9 cellular contexts compared by ENCODE assay signal in genomic region chr6:134035823-134036296, GRCh38. TPM values are rescaled to one million over a fixed set of nuclear protein-coding genes. Genes with fewer than 3 reads are reported as not detected.
DNase-seq lines count a peak whose midpoint lies in the region; ATAC-seq, FAIRE-seq and TF ChIP-seq lines count a peak whose summit lies in the region.
"Had no signal": no experiment of that assay in that cellular context is flagged by ENCODE, and none has a peak within 500 bp of the region (broad histone marks: within the 10 kb centered on the region; RNA-seq: fewer than 3 reads in every experiment).

No MANE protein-coding gene starts in this region.

- no peak overlapping the region for H2AFZ ChIP-seq in astrocyte (ENCODE audit: low read depth, low read length)

- TF ChIP-seq CTCF in activated CD8-positive, alpha-beta T cell treated with anti-CD3 and anti-CD28 coated beads for 36 hours (IDR thresholded peaks at IDR 0.05), result no peak
- TF ChIP-seq CTCF in astrocyte (IDR thresholded peaks at IDR 0.05; ENCODE audit: insufficient read depth, low read depth, low read length) (no peak), natural killer cell (IDR thresholded peaks at IDR 0.05) (no peak), testis (IDR thresholded peaks at IDR 0.05) (no peak)

- TF ChIP-seq POLR2A in testis (IDR thresholded peaks at IDR 0.05), result no peak

- peak; percentile 22 for DNase-seq in activated CD8-positive, alpha-beta T cell treated with anti-CD3 and anti-CD28 coated beads for 36 hours
- no peak for DNase-seq in activated CD8-positive, alpha-beta T cell treated with anti-CD3 and anti-CD28 coated beads, Interleukin-2, amount 10 ng/mL, durations not matched to agents 7 days and 5 days
- DNase-seq in NCI-H146 treated with DMSO at 0.1 percent for 48 hours (lab: John Stamatoyannopoulos, UW; ENCODE audit: unreplicated experiment) (peak; percentile 99), astrocyte (ENCODE audit: low read depth) (peak; percentile 91), natural killer cell (no peak), testis (no peak)

- H3K4me1 ChIP-seq in astrocyte (ENCODE audit: insufficient read depth, low read length), result peaks cover 24% of the 10 kb centered on the region
- H3K4me1 ChIP-seq in testis, result no peaks in the 10 kb centered on the region

- POLR2A ChIA-PET in activated CD8-positive, alpha-beta T cell treated with anti-CD3 and anti-CD28 coated beads for 36 hours (lab: Charles Lee), result no interaction called here
- POLR2A ChIA-PET in activated CD8-positive, alpha-beta T cell treated with anti-CD3 and anti-CD28 coated beads, Interleukin-2, amount 10 ng/mL, durations not matched to agents 7 days and 5 days (lab: Charles Lee), result no interaction called here

- CTCF ChIA-PET in activated CD8-positive, alpha-beta T cell treated with anti-CD3 and anti-CD28 coated beads for 36 hours (lab: Charles Lee), result interaction anchor here (0.9 to 1.1 kb wide), 3 partner anchors 14 to 63 kb away, joined by 3 to 4 read pairs (median 3); no protein-coding TSS in a partner anchor
- CTCF ChIA-PET in activated CD8-positive, alpha-beta T cell treated with anti-CD3 and anti-CD28 coated beads, Interleukin-2, amount 10 ng/mL, durations not matched to agents 7 days and 5 days (lab: Charles Lee), result interaction anchor here (1.2 kb wide), 1 partner anchor 28 kb away, joined by 4 read pairs; no protein-coding TSS in a partner anchor

- no peaks in the 10 kb centered on the region for H3K27me3 Mint-ChIP-seq in activated CD8-positive, alpha-beta T cell treated with anti-CD3 and anti-CD28 coated beads for 36 hours
- peaks cover 8% of the 10 kb centered on the region for H3K27me3 Mint-ChIP-seq in activated CD8-positive, alpha-beta T cell treated with anti-CD3 and anti-CD28 coated beads, Interleukin-2, amount 10 ng/mL, durations not matched to agents 7 days and 5 days (ENCODE audit: low read depth)
- no peaks in the 10 kb centered on the region for H3K27me3 Mint-ChIP-seq in astrocyte (ENCODE audit: low read depth, unreplicated experiment)
- no peaks in the 10 kb centered on the region for H3K27me3 Mint-ChIP-seq in natural killer cell (ENCODE audit: low read depth in 2 of 2)
- H3K27me3 Mint-ChIP-seq: B cell had no signal

- no peak overlapping the region for H3K4me3 Mint-ChIP-seq in activated CD8-positive, alpha-beta T cell treated with anti-CD3 and anti-CD28 coated beads for 36 hours
- no peak overlapping the region for H3K4me3 Mint-ChIP-seq in activated CD8-positive, alpha-beta T cell treated with anti-CD3 and anti-CD28 coated beads, Interleukin-2, amount 10 ng/mL, durations not matched to agents 7 days and 5 days
- H3K4me3 Mint-ChIP-seq in astrocyte (ENCODE audit: unreplicated experiment) (no peak overlapping the region), natural killer cell (no peak overlapping the region)
- H3K4me3 Mint-ChIP-seq: B cell had no signal

- H3K4me2 ChIP-seq in astrocyte (ENCODE audit: low read length), result peak overlapping the region; percentile 43

- H3K36me3 Mint-ChIP-seq in activated CD8-positive, alpha-beta T cell treated with anti-CD3 and anti-CD28 coated beads for 36 hours (ENCODE audit: low read depth), result no peaks in the 10 kb centered on the region
- no peaks in the 10 kb centered on the region for H3K36me3 Mint-ChIP-seq in activated CD8-positive, alpha-beta T cell treated with anti-CD3 and anti-CD28 coated beads, Interleukin-2, amount 10 ng/mL, durations not matched to agents 7 days and 5 days (ENCODE audit: low read depth)
- H3K36me3 Mint-ChIP-seq in astrocyte (ENCODE audit: low read depth, unreplicated experiment), result peaks cover 2% of the 10 kb centered on the region
- no peaks in the 10 kb centered on the region for H3K36me3 Mint-ChIP-seq in natural killer cell

- no peaks in the 10 kb centered on the region for H4K20me1 ChIP-seq in astrocyte (ENCODE audit: insufficient read depth, low read length)

- H3K9ac ChIP-seq in astrocyte (ENCODE audit: low read length), result peak overlapping the region; percentile 18

- H3K27ac ChIP-seq in astrocyte (ENCODE audit: low read depth, low read length) (peak overlapping the region; percentile 39), testis (no peak overlapping the region)

- intact Hi-C loops in activated CD8-positive, alpha-beta T cell treated with anti-CD3 and anti-CD28 coated beads for 36 hours (cut with micrococcal nuclease), result no loop called here
- intact Hi-C loops in natural killer cell (cut with micrococcal nuclease) (no loop called here), testis (cut with DNase I; ENCODE audit: low total_unique reads) (no loop called here)

- H3K27ac Mint-ChIP-seq in activated CD8-positive, alpha-beta T cell treated with anti-CD3 and anti-CD28 coated beads for 36 hours, result no peak overlapping the region
- H3K27ac Mint-ChIP-seq in activated CD8-positive, alpha-beta T cell treated with anti-CD3 and anti-CD28 coated beads, Interleukin-2, amount 10 ng/mL, durations not matched to agents 7 days and 5 days, result no peak overlapping the region
- H3K27ac Mint-ChIP-seq in astrocyte (ENCODE audit: unreplicated experiment), result peak overlapping the region; percentile 55
- H3K27ac Mint-ChIP-seq in natural killer cell, result no peak overlapping the region
- H3K27ac Mint-ChIP-seq: B cell had no signal

- H3K4me1 Mint-ChIP-seq in activated CD8-positive, alpha-beta T cell treated with anti-CD3 and anti-CD28 coated beads for 36 hours (ENCODE audit: low read depth), result peaks cover 4% of the 10 kb centered on the region
- H3K4me1 Mint-ChIP-seq in activated CD8-positive, alpha-beta T cell treated with anti-CD3 and anti-CD28 coated beads, Interleukin-2, amount 10 ng/mL, durations not matched to agents 7 days and 5 days (ENCODE audit: low read depth), result peaks cover 30% of the 10 kb centered on the region
- peaks cover 24% of the 10 kb centered on the region for H3K4me1 Mint-ChIP-seq in astrocyte (ENCODE audit: low read depth, unreplicated experiment)
- peaks cover 9 to 19% of the 10 kb centered on the region in 2 donors for H3K4me1 Mint-ChIP-seq in natural killer cell
- H3K4me1 Mint-ChIP-seq: B cell had no signal

- no peaks in the 10 kb centered on the region for H3K9me3 Mint-ChIP-seq in activated CD8-positive, alpha-beta T cell treated with anti-CD3 and anti-CD28 coated beads for 36 hours
- no peaks in the 10 kb centered on the region for H3K9me3 Mint-ChIP-seq in activated CD8-positive, alpha-beta T cell treated with anti-CD3 and anti-CD28 coated beads, Interleukin-2, amount 10 ng/mL, durations not matched to agents 7 days and 5 days (ENCODE audit: insufficient read depth)
- no peaks in the 10 kb centered on the region for H3K9me3 Mint-ChIP-seq in astrocyte (ENCODE audit: unreplicated experiment)
- H3K9me3 Mint-ChIP-seq in natural killer cell, result no peaks in the 10 kb centered on the region

- no peaks in the 10 kb centered on the region for H3K9me3 ChIP-seq in astrocyte (ENCODE audit: insufficient read depth, low read depth, low read length)
- no peaks in the 10 kb centered on the region for H3K9me3 ChIP-seq in testis

- ATAC-seq in activated CD8-positive, alpha-beta T cell treated with anti-CD3 and anti-CD28 coated beads for 36 hours, result no peak
- no peak for ATAC-seq in activated CD8-positive, alpha-beta T cell treated with anti-CD3 and anti-CD28 coated beads, Interleukin-2, amount 10 ng/mL, durations not matched to agents 7 days and 5 days
- ATAC-seq in natural killer cell (peak in 2 of 3 donors; percentile 48 to 63), GM21529 (IDR thresholded peaks at IDR 0.05; ENCODE audit: unreplicated experiment) (no peak), GM21515 (IDR thresholded peaks at IDR 0.05; ENCODE audit: unreplicated experiment) (no peak)

- H3K27me3 ChIP-seq in astrocyte (ENCODE audit: insufficient read depth, low read length) (no peaks in the 10 kb centered on the region), testis (no peaks in the 10 kb centered on the region)

- peak; percentile 58 for FAIRE-seq in astrocyte (lab: Jason Lieb, UNC)

- no peaks in the 10 kb centered on the region for H3K79me2 ChIP-seq in astrocyte (ENCODE audit: insufficient read depth, low read length)

- H3K4me3 ChIP-seq in astrocyte (ENCODE audit: insufficient read depth, low read depth, low read length), result no peak overlapping the region
- H3K4me3 ChIP-seq in testis, result no peak overlapping the region

- WGBS in testis, 2 donors, result 69 to 75% methylated on average over 3 of the region's 3 CpGs

- H3K36me3 ChIP-seq in astrocyte (ENCODE audit: insufficient read depth, low read length) (no peaks in the 10 kb centered on the region), testis (ENCODE audit: low read depth, missing control alignments) (no peaks in the 10 kb centered on the region)

RNA-seq across cellular contexts. Expression of gene SLC2A12, which starts 16.6 kb away (rescaled TPM):
- total RNA-seq in activated CD8-positive, alpha-beta T cell treated with anti-CD3 and anti-CD28 coated beads for 36 hours, result under 1 TPM; 0.18 to 0.20 TPM
- under 1 TPM; 0.08 TPM for total RNA-seq in activated CD8-positive, alpha-beta T cell treated with anti-CD3 and anti-CD28 coated beads, Interleukin-2, amount 10 ng/mL, durations not matched to agents 7 days and 5 days
- total RNA-seq in astrocyte (5.5 and 9.5 TPM in 2 replicates), natural killer cell (under 1 TPM in 1 of 3 donors, not detected in 2; 0.08 TPM), testis (under 1 TPM; 0.63 to 0.74 TPM)
- polyA plus RNA-seq in testis (ENCODE audit: insufficient read depth, low read depth, low replicate concordance), result 0.65 TPM

Comparison
In these comparisons a context has a peak if more than half of its experiments do, and no peak if none do; other contexts are left out.
1. DNase-seq: peak in activated CD8-positive, alpha-beta T cell treated with anti-CD3 and anti-CD28 coated beads for 36 hours (single experiment), NCI-H146 treated with DMSO at 0.1 percent for 48 hours (single experiment) and astrocyte (single experiment); none in activated CD8-positive, alpha-beta T cell treated with anti-CD3 and anti-CD28 coated beads, Interleukin-2, amount 10 ng/mL, durations not matched to agents 7 days and 5 days (single experiment), natural killer cell (single experiment) and testis (single experiment).
2. ATAC-seq: peak in natural killer cell (2 of 3); none in activated CD8-positive, alpha-beta T cell treated with anti-CD3 and anti-CD28 coated beads for 36 hours (single experiment), activated CD8-positive, alpha-beta T cell treated with anti-CD3 and anti-CD28 coated beads, Interleukin-2, amount 10 ng/mL, durations not matched to agents 7 days and 5 days (single experiment), GM21529 (single experiment) and GM21515 (single experiment).